In genomic region chr6:5996701-5997419, GRCh38 we compare ENCODE assay signal across 8 cellular contexts. TPM values are rescaled to one million over a fixed set of nuclear protein-coding genes. Genes with fewer than 3 reads are reported as not detected.
A peak's percentile ranks its signal among the peaks of the same experiment; 100 is the strongest.
DNase-seq lines count a peak whose midpoint lies in the region; ATAC-seq and TF ChIP-seq lines count a peak whose summit lies in the region.

No MANE protein-coding gene starts in this region.

- no peak for TF ChIP-seq CTCF in C4-2B (conservative IDR thresholded peaks at IDR 0.05)
- TF ChIP-seq CTCF in WI38 (IDR thresholded peaks at IDR 0.05; ENCODE audit: low read depth, low read length) = no peak
- TF ChIP-seq CTCF in gastroesophageal sphincter (IDR thresholded peaks at IDR 0.05) = no peak
- no peak for TF ChIP-seq CTCF in progenitor cell of endocrine pancreas (IDR thresholded peaks at IDR 0.05; ENCODE audit: unreplicated experiment)

- peak; percentile 20 for DNase-seq in HK-2 (ENCODE audit: unreplicated experiment)
- no peak for DNase-seq in progenitor cell of endocrine pancreas (ENCODE audit: low spot score, unreplicated experiment)
- no peak for DNase-seq in ureter (ENCODE audit: low spot score)

- H3K36me3 Mint-ChIP-seq in progenitor cell of endocrine pancreas (ENCODE audit: insufficient read depth) = no peaks in the 10 kb centered on the region

- H3K36me3 ChIP-seq in gastroesophageal sphincter = no peaks in the 10 kb centered on the region

- no peak for TF ChIP-seq EP300 in gastroesophageal sphincter (IDR thresholded peaks at IDR 0.05)

- 3 to 4% methylated on average over 8 to 11 of the region's 48 CpGs for WGBS in gastroesophageal sphincter (ENCODE audit: low coverage in 1 of 2), 2 donors

- H3K4me1 ChIP-seq in gastroesophageal sphincter = peaks cover 0 to 57% (median 27%) of the 10 kb centered on the region in 3 donors

- ATAC-seq in gastroesophageal sphincter (no peak), GM18511 (IDR thresholded peaks at IDR 0.05; ENCODE audit: unreplicated experiment) (no peak), GM21390 (IDR thresholded peaks at IDR 0.05; ENCODE audit: unreplicated experiment) (no peak)

- H3K27ac ChIP-seq in C4-2B (peak overlapping the region; percentile 59), gastroesophageal sphincter (peak overlapping the region in 3 of 4 donors; percentile 45 to 75 (median 71))

- peaks cover 0 to 11% (median 0%) of the 10 kb centered on the region in 3 donors for H3K9me3 ChIP-seq in gastroesophageal sphincter

- H3K4me3 Mint-ChIP-seq in progenitor cell of endocrine pancreas (ENCODE audit: low read depth) = peak overlapping the region; percentile 70

- no peak for TF ChIP-seq POLR2A in gastroesophageal sphincter (IDR thresholded peaks at IDR 0.05)

- peaks cover 17% of the 10 kb centered on the region for H3K4me1 Mint-ChIP-seq in progenitor cell of endocrine pancreas (ENCODE audit: low read depth)

- H3K27me3 Mint-ChIP-seq in progenitor cell of endocrine pancreas = peaks cover 96% of the 10 kb centered on the region

- H3K4me3 ChIP-seq in WI38 (ENCODE audit: low read depth, low read length) = peak overlapping the region; percentile 72
- H3K4me3 ChIP-seq in gastroesophageal sphincter = peak overlapping the region; percentile 32 to 53

- H3K27ac Mint-ChIP-seq in progenitor cell of endocrine pancreas = peak overlapping the region; percentile 53

- H3K27me3 ChIP-seq in gastroesophageal sphincter = peaks cover 100% of the 10 kb centered on the region

- H3K9me3 Mint-ChIP-seq in progenitor cell of endocrine pancreas (ENCODE audit: low read depth) = no peaks in the 10 kb centered on the region

RNA-seq across cellular contexts. Expression of gene NRN1, which starts 9.9 kb away (rescaled TPM):
- total RNA-seq in gastroesophageal sphincter = 10 to 100 TPM in 3 of 4 donors, 1 to 10 TPM in 1; 5.6 to 22.7 (median 15.1) TPM
- total RNA-seq in progenitor cell of endocrine pancreas = not detected in 2 replicates
- total RNA-seq in ureter = 7.3 TPM
